Comparison of ENCODE assay signal across 11 cellular contexts in the genomic region with DNA sequence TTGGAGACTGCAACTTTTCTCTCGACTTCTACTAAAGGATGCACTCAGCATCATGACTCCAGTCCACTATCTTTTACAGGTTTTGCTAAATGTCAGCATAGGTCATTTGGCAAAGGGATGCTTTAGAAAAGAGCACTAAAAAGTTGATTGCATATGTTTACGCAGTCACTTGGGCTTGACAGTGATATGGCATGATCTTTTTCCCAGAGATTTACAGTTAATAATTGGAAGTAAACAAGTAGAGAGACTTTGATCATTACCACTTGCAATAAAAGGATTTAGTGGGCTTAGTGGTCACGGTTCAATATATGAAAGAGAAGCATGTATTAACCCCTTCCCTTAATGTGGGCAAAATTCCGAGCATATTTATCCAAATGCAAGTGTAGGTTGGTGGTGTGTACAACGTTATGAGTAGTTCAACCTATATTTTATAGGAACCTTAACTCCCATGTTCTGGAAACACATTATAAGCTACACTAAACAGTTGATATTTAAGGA. TPM values are rescaled to one million over a fixed set of nuclear protein-coding genes. Genes with fewer than 3 reads are reported as not detected.
DNase-seq lines count a peak whose midpoint lies in the region; ATAC-seq and TF ChIP-seq lines count a peak whose summit lies in the region.
"Had no signal": no experiment of that assay in that cellular context is flagged by ENCODE, and none has a peak within 500 bp of the region (broad histone marks: within the 10 kb centered on the region; RNA-seq: fewer than 3 reads in every experiment).

No MANE protein-coding gene starts in this region.

- H3K4me1 ChIP-seq in ascending aorta (peaks cover 9 to 34% of the 10 kb centered on the region in 2 donors), lower lobe of right lung (peaks cover 53% of the 10 kb centered on the region), tibial artery (peaks cover 0 to 58% (median 31%) of the 10 kb centered on the region in 4 donors)

- H3K27me3 ChIP-seq in ascending aorta (no peaks in the 10 kb centered on the region), lower lobe of right lung (ENCODE audit: low read depth) (peaks cover 9% of the 10 kb centered on the region), tibial artery (peaks cover 0 to 4% of the 10 kb centered on the region in 2 donors)

- no peak for DNase-seq in activated T-cell treated with anti-CD3 and anti-CD28 coated beads, Interleukin-2, amount 50 U/mL, for 72 hours
- DNase-seq in activated T-cell treated with anti-CD3 and anti-CD28 coated beads for 4 hours (no peak), ascending aorta (ENCODE audit: low spot score in 2 of 2) (no peak), lower lobe of right lung (no peak), tibial artery (no peak), iPS-NIHi7 (ENCODE audit: extremely low spot score) (no peak), NCI-H226 (no peak)
- DNase-seq in activated effector memory CD4-positive, alpha-beta T cell treated with anti-CD3 and anti-CD28 coated beads, Interleukin-2, amount 50 U/mL, for 16 hours: no peak
- DNase-seq: DMS 273 treated with DMSO at 0.1 percent for 48 hours; stimulated activated CD4-positive, alpha-beta T cell treated with anti-CD3 and anti-CD28 coated beads, Interleukin-2, amount 100 ng/mL, for 48 hours had no signal

- peak overlapping the region; percentile 89 to 94 for H3K4me3 Mint-ChIP-seq in activated T-cell treated with anti-CD3 and anti-CD28 coated beads, Interleukin-2, amount 50 U/mL, for 72 hours

- no peak for ATAC-seq in activated T-cell treated with anti-CD3 and anti-CD28 coated beads, Interleukin-2, amount 50 U/mL, for 72 hours (replicated peaks in 1 of 2)
- no peak for ATAC-seq in lower lobe of right lung

- H3K36me3 Mint-ChIP-seq in activated T-cell treated with anti-CD3 and anti-CD28 coated beads, Interleukin-2, amount 50 U/mL, for 72 hours (ENCODE audit: insufficient read depth in 2 of 2): peaks cover 14 to 20% of the 10 kb centered on the region in 2 donors

- H3K9me3 ChIP-seq in ascending aorta (no peaks in the 10 kb centered on the region), lower lobe of right lung (no peaks in the 10 kb centered on the region), tibial artery (no peaks in the 10 kb centered on the region)

- peak overlapping the region; percentile 79 for H3K27ac Mint-ChIP-seq in activated T-cell treated with anti-CD3 and anti-CD28 coated beads, Interleukin-2, amount 50 U/mL, for 72 hours

- no peak for TF ChIP-seq CTCF in ascending aorta (IDR thresholded peaks at IDR 0.05)
- TF ChIP-seq CTCF in lower lobe of right lung (IDR thresholded peaks at IDR 0.05): no peak
- no peak for TF ChIP-seq CTCF in tibial artery (IDR thresholded peaks at IDR 0.05)

- peaks cover 41% of the 10 kb centered on the region for H3K27me3 Mint-ChIP-seq in activated T-cell treated with anti-CD3 and anti-CD28 coated beads, Interleukin-2, amount 50 U/mL, for 72 hours (ENCODE audit: low read depth)

- H3K36me3 ChIP-seq in ascending aorta: peaks cover 2 to 3% of the 10 kb centered on the region in 2 donors
- peaks cover 11% of the 10 kb centered on the region for H3K36me3 ChIP-seq in lower lobe of right lung
- peaks cover 0 to 8% (median 2%) of the 10 kb centered on the region in 3 donors for H3K36me3 ChIP-seq in tibial artery

- peaks cover 69% of the 10 kb centered on the region for H3K4me1 Mint-ChIP-seq in activated T-cell treated with anti-CD3 and anti-CD28 coated beads, Interleukin-2, amount 50 U/mL, for 72 hours (ENCODE audit: low read depth)

- H3K9me3 Mint-ChIP-seq in activated T-cell treated with anti-CD3 and anti-CD28 coated beads, Interleukin-2, amount 50 U/mL, for 72 hours: no peaks in the 10 kb centered on the region

- intact Hi-C loops in ascending aorta (cut with DNase I) (loop anchor here (5.0 to 10.0 kb wide), 4 partner anchors 745 to 1115 kb away; a partner anchor contains a TSS), lower lobe of right lung (cut with DNase I) (no loop called here), tibial artery (cut with DNase I; ENCODE audit: low total_unique reads) (no loop called here)

- H3K27ac ChIP-seq in ascending aorta (no peak overlapping the region), lower lobe of right lung (no peak overlapping the region), tibial artery (peak overlapping the region in 1 of 2 donors; percentile 65)

- H3K4me3 ChIP-seq in ascending aorta (peak overlapping the region; percentile 92 to 96), lower lobe of right lung (peak overlapping the region; percentile 66), tibial artery (peak overlapping the region; percentile 71 to 94)

RNA-seq across cellular contexts. Expression of a gene that starts 1.8 kb away (rescaled TPM):
- 10 to 100 TPM; 83.4 to 87.5 TPM for total RNA-seq in activated T-cell treated with anti-CD3 and anti-CD28 coated beads, Interleukin-2, amount 50 U/mL, for 72 hours
- total RNA-seq in ascending aorta (50.1 TPM), lower lobe of right lung (48.4 TPM)

RNA-seq across cellular contexts. Expression of a gene that starts 6.5 kb away (rescaled TPM):
- total RNA-seq in activated T-cell treated with anti-CD3 and anti-CD28 coated beads, Interleukin-2, amount 50 U/mL, for 72 hours: 100 to 1,000 TPM in 1 of 2 donors, 10 to 100 TPM in 1; 95.0 to 104 TPM
- 21.9 TPM for total RNA-seq in ascending aorta
- 51.0 TPM for total RNA-seq in lower lobe of right lung

RNA-seq across cellular contexts. Expression of a gene that starts 22.6 kb away (rescaled TPM):
- under 1 TPM; 0.37 to 0.38 TPM for total RNA-seq in activated T-cell treated with anti-CD3 and anti-CD28 coated beads, Interleukin-2, amount 50 U/mL, for 72 hours
- total RNA-seq in ascending aorta (not detected), lower lobe of right lung (10.4 TPM)
- total RNA-seq: HT1080 had no signal
